ENCODE assay signal across 21 cellular contexts in genomic region chr10:127578628-127579305, GRCh38. TPM values are rescaled to one million over a fixed set of nuclear protein-coding genes. Genes with fewer than 3 reads are reported as not detected.
"Had no signal": no experiment of that assay in that cellular context is flagged by ENCODE, and none has a peak within 500 bp of the region (broad histone marks: within the 10 kb centered on the region; RNA-seq: fewer than 3 reads in every experiment).

No MANE protein-coding gene starts in this region.

- H3K9me2 ChIP-seq: SK-N-SH had no signal

- H3K27me3 ChIP-seq: colonic mucosa, sigmoid colon, vagina had no signal

- H3K4me1 ChIP-seq: colonic mucosa, prostate gland, vagina had no signal

- H3K4me3 ChIP-seq: colonic mucosa, prostate gland, sigmoid colon, tibial artery, vagina had no signal

- ATAC-seq: activated naive CD4-positive, alpha-beta T cell treated with anti-CD3 and anti-CD28 coated beads, Interleukin-2, amount 50 U/mL, for 72 hours; esophagus mucosa; T-cell had no signal

- H3K4me1 Mint-ChIP-seq: mesothelial cell of epicardium, T-cell had no signal

- H3K36me3 ChIP-seq: colonic mucosa, prostate gland, sigmoid colon, tibial artery, vagina, WERI-Rb-1 had no signal

- H3K4me3 Mint-ChIP-seq: activated T-cell treated with anti-CD3 and anti-CD28 coated beads, Interleukin-2, amount 50 U/mL, for 24 hours; mesothelial cell of epicardium; T-cell had no signal

- H3K27ac Mint-ChIP-seq: activated naive CD4-positive, alpha-beta T cell treated with anti-CD3 and anti-CD28 coated beads, Interleukin-2, amount 50 U/mL, for 72 hours; activated T-cell treated with anti-CD3 and anti-CD28 coated beads, Interleukin-2, amount 50 U/mL, for 24 hours; mesothelial cell of epicardium; T-cell had no signal

- H3K9ac ChIP-seq: SK-N-SH had no signal

- H3K4me2 ChIP-seq: SK-N-SH had no signal

- H3K27ac ChIP-seq: colonic mucosa, prostate gland, sigmoid colon, tibial artery, vagina, WERI-Rb-1 had no signal

- H3K9me3 ChIP-seq: colonic mucosa, prostate gland, SK-N-SH, tibial artery, vagina had no signal

- DNase-seq: activated CD4-positive, alpha-beta T cell treated with anti-CD3 and anti-CD28 coated beads, Interleukin-2, amount 50 U/mL, for 48 hours; activated gamma-delta T cell; activated T-cell treated with anti-CD3 and anti-CD28 coated beads, Interleukin-2, amount 50 U/mL, for 24 hours; caudate nucleus; colonic mucosa; sigmoid colon; SK-N-SH; stimulated activated CD4-positive, alpha-beta T cell treated with anti-CD3 and anti-CD28 coated beads, Interleukin-1b, Interleukin-23, amount 100 ng/mL, for 48 hours; T-cell; T1000; tibial artery; WERI-Rb-1 had no signal

- H3K36me3 Mint-ChIP-seq: activated naive CD4-positive, alpha-beta T cell treated with anti-CD3 and anti-CD28 coated beads, Interleukin-2, amount 50 U/mL, for 72 hours; mesothelial cell of epicardium; T-cell had no signal

- H3K9me3 Mint-ChIP-seq: activated T-cell treated with anti-CD3 and anti-CD28 coated beads, Interleukin-2, amount 50 U/mL, for 24 hours had no signal

RNA-seq across cellular contexts. Expression of gene NPS, which starts 29.7 kb away (rescaled TPM):
- total RNA-seq: activated naive CD4-positive, alpha-beta T cell treated with anti-CD3 and anti-CD28 coated beads, Interleukin-2, amount 50 U/mL, for 72 hours; colonic mucosa; esophagus mucosa; fibroblast of villous mesenchyme; liver; mesothelial cell of epicardium; omental fat pad; prostate gland; sigmoid colon; T-cell; vagina had no signal
- polyA plus RNA-seq: liver, neural cell, sigmoid colon, SK-N-SH had no signal
